ENCODE assay signal across 26 cellular contexts in genomic region chr9:87201316-87201715, GRCh38.
A peak's percentile ranks its signal among the peaks of the same experiment; 100 is the strongest.
DNase-seq lines count a peak whose midpoint lies in the region; ATAC-seq, FAIRE-seq and TF ChIP-seq lines count a peak whose summit lies in the region.
"Had no signal": no experiment of that assay in that cellular context is flagged by ENCODE, and none has a peak within 500 bp of the region (broad histone marks: within the 10 kb centered on the region; RNA-seq: fewer than 3 reads in every experiment).

No MANE protein-coding gene starts in this region.

- no peak overlapping the region for H3K23ac ChIP-seq in mesenchymal stem cell (ENCODE audit: low read length in 2 of 2)

- no peak overlapping the region for H3K18ac ChIP-seq in mesenchymal stem cell (ENCODE audit: low read depth in 1 of 2, low read length in 2 of 2)

- H3K4me1 ChIP-seq in mesenchymal stem cell (ENCODE audit: control insufficient read depth, insufficient read depth, low read depth, low read length) (peaks cover 1% of the 10 kb centered on the region), right lobe of liver (no peaks in the 10 kb centered on the region)
- H3K4me1 ChIP-seq: A549, pancreas had no signal

- no peaks in the 10 kb centered on the region for H3K79me1 ChIP-seq in mesenchymal stem cell (replicated peaks; ENCODE audit: low read length, poor library complexity, severe bottlenecking)

- DNase-seq in AG04449 (ENCODE audit: low read depth, low spot score): peak; percentile 70
- DNase-seq in HFF-Myc (ENCODE audit: extremely low read depth, low read depth): peak; percentile 86
- DNase-seq in chondrocyte (ENCODE audit: low spot score): no peak
- peak; percentile 18 for DNase-seq in mesenchymal stem cell
- DNase-seq in urothelium cell line (ENCODE audit: low spot score): no peak
- DNase-seq in right lobe of liver: no peak
- DNase-seq: activated CD4-positive, alpha-beta T cell treated with anti-CD3 and anti-CD28 coated beads for 1 hour; activated naive CD8-positive, alpha-beta T cell treated with anti-CD3 and anti-CD28 coated beads for 36 hours; CD4-positive, alpha-beta T cell; effector memory CD4-positive, alpha-beta T cell; foreskin keratinocyte; hypothalamus; naive B cell; NCI-H187 treated with DMSO at 0.1 percent for 48 hours; pancreas; sigmoid colon; stimulated activated CD4-positive, alpha-beta T cell treated with anti-CD3 and anti-CD28 coated beads, Interleukin-2, amount 100 ng/mL, for 48 hours had no signal

- H3K9me3 Mint-ChIP-seq in chondrocyte (ENCODE audit: low read depth): peaks cover 4% of the 10 kb centered on the region
- H3K9me3 Mint-ChIP-seq: activated naive CD8-positive, alpha-beta T cell treated with anti-CD3 and anti-CD28 coated beads for 36 hours; CD4-positive, alpha-beta T cell; central memory CD8-positive, alpha-beta T cell; stimulated activated naive CD8-positive, alpha-beta T cell treated with anti-CD3 and anti-CD28 coated beads, Interleukin-15, Interleukin-2, amounts not matched to agents 100 ng/mL and 50 ng/mL, for 24 hours; type B pancreatic cell had no signal

- no peak overlapping the region for H2BK15ac ChIP-seq in mesenchymal stem cell (ENCODE audit: low read depth, poor library complexity, severe bottlenecking)

- no peak overlapping the region for H3K14ac ChIP-seq in mesenchymal stem cell (ENCODE audit: low read length in 2 of 2)

- POLR2A ChIA-PET in AG04449 (lab: Yijun Ruan, JAX): interaction anchor here (1.1 kb wide), 1 partner anchor 254 kb away, joined by 4 read pairs; the partner anchor contains the start of gene GAS1

- no peaks in the 10 kb centered on the region for H3K36me3 Mint-ChIP-seq in chondrocyte (ENCODE audit: low read depth)
- H3K36me3 Mint-ChIP-seq: activated naive CD8-positive, alpha-beta T cell treated with anti-CD3 and anti-CD28 coated beads for 36 hours; naive B cell; type B pancreatic cell had no signal

- no peak for ATAC-seq in HG03108 (IDR thresholded peaks at IDR 0.05; ENCODE audit: unreplicated experiment)
- no peak for ATAC-seq in HG03354 (IDR thresholded peaks at IDR 0.05; ENCODE audit: poor library complexity, severe bottlenecking, unreplicated experiment)
- ATAC-seq in right lobe of liver: no peak
- ATAC-seq: A549, foreskin keratinocyte, K562, Panc1, pancreas had no signal

- TF ChIP-seq CTCF in AG04449 (IDR thresholded peaks at IDR 0.05; ENCODE audit: insufficient read depth, low read length, missing control alignments) (no peak), HFF-Myc (IDR thresholded peaks at IDR 0.05; ENCODE audit: low read depth, low read length, missing control alignments) (no peak), chondrocyte (IDR thresholded peaks at IDR 0.05) (no peak), right lobe of liver (IDR thresholded peaks at IDR 0.05) (no peak)

- peaks cover 79% of the 10 kb centered on the region for H3K4me1 Mint-ChIP-seq in chondrocyte (ENCODE audit: low read depth)
- H3K4me1 Mint-ChIP-seq: naive B cell had no signal

- H3K27me3 ChIP-seq in mesenchymal stem cell (ENCODE audit: control insufficient read depth in 1 of 2, insufficient read depth in 1 of 2, low read length in 2 of 2): no peaks in the 10 kb centered on the region
- H3K27me3 ChIP-seq in right lobe of liver: no peaks in the 10 kb centered on the region
- H3K27me3 ChIP-seq: foreskin keratinocyte, pancreas, sigmoid colon had no signal

- no peaks in the 10 kb centered on the region for H3K9me3 ChIP-seq in mesenchymal stem cell (ENCODE audit: control insufficient read depth, low read length)
- H3K9me3 ChIP-seq in right lobe of liver: no peaks in the 10 kb centered on the region
- H3K9me3 ChIP-seq: A549, pancreas, sigmoid colon had no signal

- H3K4me3 Mint-ChIP-seq in chondrocyte (ENCODE audit: unreplicated experiment): no peak overlapping the region
- H3K4me3 Mint-ChIP-seq: activated naive CD8-positive, alpha-beta T cell treated with anti-CD3 and anti-CD28 coated beads for 36 hours; CD4-positive, alpha-beta T cell; central memory CD8-positive, alpha-beta T cell; naive B cell; stimulated activated naive CD8-positive, alpha-beta T cell treated with anti-CD3 and anti-CD28 coated beads, Interleukin-15, Interleukin-2, amounts not matched to agents 100 ng/mL and 50 ng/mL, for 24 hours; type B pancreatic cell had no signal

- no peak overlapping the region for H4K8ac ChIP-seq in mesenchymal stem cell (ENCODE audit: low read length)

- no peak overlapping the region for H3K4ac ChIP-seq in mesenchymal stem cell (ENCODE audit: low read depth in 1 of 2, low read length in 2 of 2)

- no peaks in the 10 kb centered on the region for H3K36me3 ChIP-seq in mesenchymal stem cell (ENCODE audit: control insufficient read depth in 1 of 2, insufficient read depth in 2 of 2, low read depth in 1 of 2, low read length in 2 of 2)
- no peaks in the 10 kb centered on the region for H3K36me3 ChIP-seq in right lobe of liver
- H3K36me3 ChIP-seq: pancreas, sigmoid colon had no signal

- CTCF ChIA-PET in AG04449 (lab: Yijun Ruan, JAX): no interaction called here

- no peak overlapping the region for H2AFZ ChIP-seq in mesenchymal stem cell (ENCODE audit: low read depth, low read length)

- H4K91ac ChIP-seq in mesenchymal stem cell (ENCODE audit: low read length): no peak overlapping the region

- no peak overlapping the region for H3K27ac ChIP-seq in mesenchymal stem cell (ENCODE audit: low read length, poor library complexity, severe bottlenecking)
- no peak overlapping the region for H3K27ac ChIP-seq in right lobe of liver
- H3K27ac ChIP-seq: A549, foreskin keratinocyte, pancreas, sigmoid colon had no signal

- WGBS in mesenchymal stem cell: 47% methylated on average over 2 of the region's 4 CpGs
- 19% methylated on average over 4 of the region's 4 CpGs for WGBS in right lobe of liver (ENCODE audit: insufficient coverage, low coverage, low lambda C conversion rate, missing lambda C conversion rate)

- no peaks in the 10 kb centered on the region for H3K27me3 Mint-ChIP-seq in chondrocyte (ENCODE audit: low read depth)

- no peak for TF ChIP-seq POLR2A in right lobe of liver (IDR thresholded peaks at IDR 0.05)

- H3K4me3 ChIP-seq in AG04449 (ENCODE audit: low read depth, low read length) (no peak overlapping the region), HFF-Myc (replicated peaks; ENCODE audit: low read depth, low read length) (no peak overlapping the region), mesenchymal stem cell (ENCODE audit: insufficient read depth in 1 of 2, low read depth in 1 of 2, low read length in 2 of 2) (peak overlapping the region in 1 of 2 experiments; percentile 27), right lobe of liver (no peak overlapping the region)
- H3K4me3 ChIP-seq: A549, K562, pancreas, sigmoid colon had no signal

- peak overlapping the region; percentile 80 for H3K27ac Mint-ChIP-seq in chondrocyte (ENCODE audit: unreplicated experiment)
- H3K27ac Mint-ChIP-seq: activated naive CD8-positive, alpha-beta T cell treated with anti-CD3 and anti-CD28 coated beads for 36 hours; CD4-positive, alpha-beta T cell; naive B cell; stimulated activated naive CD8-positive, alpha-beta T cell treated with anti-CD3 and anti-CD28 coated beads, Interleukin-15, Interleukin-2, amounts not matched to agents 100 ng/mL and 50 ng/mL, for 24 hours; type B pancreatic cell had no signal

- no peak overlapping the region for H2AK5ac ChIP-seq in mesenchymal stem cell (ENCODE audit: low read length, severe bottlenecking)

- peak overlapping the region; percentile 30 for H3K4me2 ChIP-seq in mesenchymal stem cell (ENCODE audit: low read length, poor library complexity, severe bottlenecking)
- H3K4me2 ChIP-seq: A549 had no signal

- no peak for FAIRE-seq in urothelium cell line (lab: Jason Lieb, UNC)
- FAIRE-seq: A549, K562, keratinocyte, pancreas had no signal

- H3K9ac ChIP-seq in mesenchymal stem cell (ENCODE audit: low read length): peak overlapping the region; percentile 72

- H2BK5ac ChIP-seq in mesenchymal stem cell (ENCODE audit: low read depth, low read length, poor library complexity, severe bottlenecking): no peak overlapping the region

- no peak overlapping the region for H2BK120ac ChIP-seq in mesenchymal stem cell (ENCODE audit: low read depth, low read length)

- intact Hi-C loops in right lobe of liver (cut with DNase I): no loop called here

- no peak overlapping the region for H2BK12ac ChIP-seq in mesenchymal stem cell (ENCODE audit: low read length in 2 of 2)

Comparison
In these comparisons a context has a peak if more than half of its experiments do, and no peak if none do; other contexts are left out.
1. DNase-seq: peak in AG04449 (single experiment), HFF-Myc (single experiment) and mesenchymal stem cell (single experiment); none in chondrocyte (single experiment), urothelium cell line (single experiment) and right lobe of liver (0 of 3).